Comparison of ENCODE assay signal across 8 cellular contexts in genomic region chr20:45407783-45408645, GRCh38. TPM values are rescaled to one million over a fixed set of nuclear protein-coding genes. Genes with fewer than 3 reads are reported as not detected.
A peak's percentile ranks its signal among the peaks of the same experiment; 100 is the strongest.
DNase-seq lines count a peak whose midpoint lies in the region; ATAC-seq lines count a peak whose summit lies in the region.

Gene DBNDD2 (plus strand): TSS chr20:45408289. CDS start chr20:45408468, 179 bp downstream.

- DNase-seq in T-helper 2 cell (no peak), cerebellar cortex (ENCODE audit: low spot score) (peak; percentile 59), left colon (peak; percentile 32 to 41), NCI-H2107 (lab: John Stamatoyannopoulos, UW) (no peak), SW 1271 (lab: John Stamatoyannopoulos, UW) (no peak)
- DNase-seq in stimulated activated naive B cell treated with anti-CD40 and anti-IgM and Interleukin-4, amounts not matched to agents 10 μg/mL and 1 μg/mL and 100 μg/mL, for 72 hours: no peak
- no peak for DNase-seq in stimulated activated CD4-positive, alpha-beta T cell treated with anti-CD3 and anti-CD28 coated beads, Interleukin-4, amount 100 ng/mL, for 24 hours

- ATAC-seq in left colon: no peak
- ATAC-seq in stimulated activated naive B cell treated with anti-CD40 and anti-IgM and Interleukin-4, amounts not matched to agents 10 μg/mL and 1 μg/mL and 100 μg/mL, for 72 hours (replicated peaks): peak; percentile 5 to 25

- peaks cover 6 to 9% of the 10 kb centered on the region in 2 donors for H3K27me3 Mint-ChIP-seq in stimulated activated naive B cell treated with anti-CD40 and anti-IgM and Interleukin-4, amounts not matched to agents 10 μg/mL and 1 μg/mL and 100 μg/mL, for 72 hours

- peak within 1 kb of the TSS; percentile 84 for H3K27ac Mint-ChIP-seq in stimulated activated naive B cell treated with anti-CD40 and anti-IgM and Interleukin-4, amounts not matched to agents 10 μg/mL and 1 μg/mL and 100 μg/mL, for 72 hours

- H3K4me1 Mint-ChIP-seq in stimulated activated naive B cell treated with anti-CD40 and anti-IgM and Interleukin-4, amounts not matched to agents 10 μg/mL and 1 μg/mL and 100 μg/mL, for 72 hours: peaks cover 21 to 42% of the 10 kb centered on the region in 2 donors

- intact Hi-C loops in T-helper 2 cell treated with Interferon-gamma antibody and Interleukin-4, amounts not matched to agents 100 ng/mL and 5 ng/mL, for 36 hours (cut with micrococcal nuclease): loop anchor here (1.0 kb wide), 1 partner anchor 8 kb away; the partner anchor contains the start of gene PIGT
- intact Hi-C loops in left colon (cut with DNase I, micrococcal nuclease): no loop called here

- H3K9me3 Mint-ChIP-seq in stimulated activated naive B cell treated with anti-CD40 and anti-IgM and Interleukin-4, amounts not matched to agents 10 μg/mL and 1 μg/mL and 100 μg/mL, for 72 hours: no peaks in the 10 kb centered on the region

- peak within 1 kb of the TSS; percentile 85 to 91 for H3K4me3 Mint-ChIP-seq in stimulated activated naive B cell treated with anti-CD40 and anti-IgM and Interleukin-4, amounts not matched to agents 10 μg/mL and 1 μg/mL and 100 μg/mL, for 72 hours

- H3K36me3 Mint-ChIP-seq in stimulated activated naive B cell treated with anti-CD40 and anti-IgM and Interleukin-4, amounts not matched to agents 10 μg/mL and 1 μg/mL and 100 μg/mL, for 72 hours: peaks cover 23 to 26% of the 10 kb centered on the region in 2 donors

RNA-seq across cellular contexts. Expression of gene DBNDD2, which starts in this region (rescaled TPM):
- 10.6 and 10.9 TPM in 2 replicates for total RNA-seq in T-helper 2 cell treated with Interferon-gamma antibody and Interleukin-4, amounts not matched to agents 100 ng/mL and 5 ng/mL, for 36 hours
- 100 to 1,000 TPM; 123 to 135 TPM for total RNA-seq in left colon

Comparison
In these comparisons a context has a peak if more than half of its experiments do, and no peak if none do; other contexts are left out.
1. RNA of gene DBNDD2 (total RNA-seq): 123 to 135 TPM in left colon; 10.6 to 10.9 TPM in T-helper 2 cell treated with Interferon-gamma antibody and Interleukin-4, amounts not matched to agents 100 ng/mL and 5 ng/mL, for 36 hours; every median in the first group is over 10 times any median in the second.
2. DNase-seq: peak in cerebellar cortex (single experiment) and left colon (2 of 2); none in T-helper 2 cell (0 of 5), stimulated activated naive B cell treated with anti-CD40 and anti-IgM and Interleukin-4, amounts not matched to agents 10 μg/mL and 1 μg/mL and 100 μg/mL, for 72 hours (single experiment), NCI-H2107 (single experiment), stimulated activated CD4-positive, alpha-beta T cell treated with anti-CD3 and anti-CD28 coated beads, Interleukin-4, amount 100 ng/mL, for 24 hours (single experiment) and SW 1271 (0 of 2).